20 cellular contexts compared by ENCODE assay signal in the genomic region with DNA sequence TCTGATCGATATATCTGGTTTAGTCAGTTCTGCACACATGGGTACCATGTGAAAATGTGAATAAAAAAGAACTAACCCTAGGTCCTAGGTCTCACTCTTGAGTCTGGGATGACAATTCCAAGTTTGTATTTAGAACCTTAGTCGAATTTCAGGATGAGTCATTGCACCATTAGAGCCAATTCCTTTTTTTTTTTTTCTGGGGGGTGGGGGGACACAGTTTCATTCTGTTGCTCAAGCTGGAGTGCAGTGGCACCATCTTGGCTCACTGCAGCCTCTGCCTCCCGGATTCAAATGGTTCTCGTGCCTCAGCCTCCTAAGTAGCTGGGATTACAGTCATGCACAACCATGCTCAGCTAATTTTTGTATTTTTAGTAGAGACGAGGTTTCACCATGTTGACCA. TPM values are rescaled to one million over a fixed set of nuclear protein-coding genes. Genes with fewer than 3 reads are reported as not detected.
DNase-seq lines count a peak whose midpoint lies in the region; ATAC-seq, FAIRE-seq and TF ChIP-seq lines count a peak whose summit lies in the region.
"Had no signal": no experiment of that assay in that cellular context is flagged by ENCODE, and none has a peak within 500 bp of the region (broad histone marks: within the 10 kb centered on the region; RNA-seq: fewer than 3 reads in every experiment).

No MANE protein-coding gene starts in this region.

- CTCF ChIA-PET in HepG2 (lab: Yijun Ruan, JAX; ENCODE audit: low intra/inter-chr PET ratio, low total read pairs) (no interaction called here), PC-3 (lab: Charles Lee) (no interaction called here)

- TF ChIP-seq POLR2A in HepG2 (IDR thresholded peaks at IDR 0.05; ENCODE audit: insufficient read depth in 1 of 2, low read depth in 2 of 2, low read length in 2 of 2): no peak
- TF ChIP-seq POLR2A in right lobe of liver (IDR thresholded peaks at IDR 0.05): no peak
- TF ChIP-seq POLR2A in sigmoid colon (IDR thresholded peaks at IDR 0.05): no peak

- FAIRE-seq in HepG2 (lab: Jason Lieb, UNC) (no peak), urothelium cell line (lab: Jason Lieb, UNC) (no peak)

- H2AFZ ChIP-seq in HepG2 (ENCODE audit: low read length): no peak overlapping the region
- H2AFZ ChIP-seq in PC-3 (ENCODE audit: low read length): no peak overlapping the region
- no peak overlapping the region for H2AFZ ChIP-seq in fibroblast of lung (ENCODE audit: low read length)

- H3K4me2 ChIP-seq in HepG2 (ENCODE audit: low read depth, low read length) (no peak overlapping the region), PC-3 (ENCODE audit: low read length) (peak overlapping the region; percentile 40; the same call in 1 of the 2 replicates), fibroblast of lung (ENCODE audit: extremely low read depth, insufficient read depth, low read length) (peak overlapping the region; percentile 52)

- H3K9me2 ChIP-seq in PC-3 (replicated peaks; ENCODE audit: low read length): no peaks in the 10 kb centered on the region

- no peaks in the 10 kb centered on the region for H3K9me3 ChIP-seq in HepG2 (ENCODE audit: low read length)
- no peaks in the 10 kb centered on the region for H3K9me3 ChIP-seq in right lobe of liver
- no peaks in the 10 kb centered on the region for H3K9me3 ChIP-seq in PC-3 (ENCODE audit: low read length)
- no peaks in the 10 kb centered on the region for H3K9me3 ChIP-seq in fibroblast of lung (ENCODE audit: control insufficient read depth, insufficient read depth, low read depth, low read length)
- no peaks in the 10 kb centered on the region for H3K9me3 ChIP-seq in sigmoid colon
- H3K9me3 ChIP-seq: ascending aorta, MG63, SJSA1 had no signal

- H3F3A ChIP-seq in PC-3 (ENCODE audit: low read length, unreplicated experiment): no peaks in the 10 kb centered on the region

- H3K4me1 ChIP-seq in HepG2 (ENCODE audit: insufficient read depth, low read length) (no peaks in the 10 kb centered on the region), right lobe of liver (no peaks in the 10 kb centered on the region), PC-3 (ENCODE audit: insufficient read depth, low read length) (peaks cover 14% of the 10 kb centered on the region), fibroblast of lung (ENCODE audit: control insufficient read depth, extremely low read depth, insufficient read depth, low read length) (peaks cover 2% of the 10 kb centered on the region), sigmoid colon (peaks cover 0 to under 1% (median 0%) of the 10 kb centered on the region in 4 donors)

- no peaks in the 10 kb centered on the region for H4K20me1 ChIP-seq in HepG2 (ENCODE audit: insufficient read depth, low read length)
- H4K20me1 ChIP-seq in PC-3 (ENCODE audit: low read length): no peaks in the 10 kb centered on the region
- no peaks in the 10 kb centered on the region for H4K20me1 ChIP-seq in fibroblast of lung (ENCODE audit: control insufficient read depth, extremely low read depth, insufficient read depth, low read length)

- H3K79me2 ChIP-seq in HepG2 (ENCODE audit: insufficient read depth, low read length): peaks cover 19% of the 10 kb centered on the region
- peaks cover 60% of the 10 kb centered on the region for H3K79me2 ChIP-seq in PC-3 (ENCODE audit: low read length)
- peaks cover 14% of the 10 kb centered on the region for H3K79me2 ChIP-seq in fibroblast of lung (ENCODE audit: control insufficient read depth, insufficient read depth, low read length)

- H3K27me3 ChIP-seq in HepG2 (ENCODE audit: control insufficient read depth in 1 of 2, insufficient read depth in 2 of 2, low read length in 2 of 2): no peaks in the 10 kb centered on the region
- no peaks in the 10 kb centered on the region for H3K27me3 ChIP-seq in right lobe of liver
- H3K27me3 ChIP-seq in PC-3 (ENCODE audit: low read length): no peaks in the 10 kb centered on the region
- no peaks in the 10 kb centered on the region for H3K27me3 ChIP-seq in fibroblast of lung (ENCODE audit: control insufficient read depth, insufficient read depth, low read length)
- H3K27me3 ChIP-seq in sigmoid colon: no peaks in the 10 kb centered on the region
- H3K27me3 ChIP-seq: ascending aorta, MG63, SJSA1 had no signal

- in situ Hi-C loops in HepG2 (cut with HindIII; ENCODE audit: extremely low pct_ligation_motif_present, low pct_unique_long_range_greater_than_20kb): no loop called here

- POLR2A ChIA-PET in HepG2 (lab: Yijun Ruan, JAX): no interaction called here
- POLR2A ChIA-PET in PC-3 (lab: Charles Lee; ENCODE audit: unreplicated experiment): no interaction called here

- H3K27ac ChIP-seq in HepG2 (ENCODE audit: extremely low read length, insufficient read depth, low read length) (no peak overlapping the region), right lobe of liver (no peak overlapping the region), PC-3 (ENCODE audit: low read length) (no peak overlapping the region), fibroblast of lung (ENCODE audit: insufficient read depth, low read length) (no peak overlapping the region), sigmoid colon (no peak overlapping the region)
- H3K27ac ChIP-seq: ascending aorta, SJSA1 had no signal

- 96% methylated on average over 5 of the region's 5 CpGs for WGBS in HepG2 (ENCODE audit: low lambda C conversion rate)
- WGBS in right lobe of liver (ENCODE audit: insufficient coverage, low coverage, low lambda C conversion rate, missing lambda C conversion rate): 88% methylated on average over 5 of the region's 5 CpGs
- WGBS in sigmoid colon, 2 donors: 89 to 92% methylated on average over 5 of the region's 5 CpGs

- TSS peak; percentile 42 for BruUV-seq in HepG2 (replicated peaks; lab: Mats Ljungman, UMichigan)
- BruUV-seq in PC-3 (replicated peaks; lab: Mats Ljungman, UMichigan): no TSS peak

- ATAC-seq in HepG2 (no peak), right lobe of liver (no peak), PC-3 (peak; percentile 67), GM21526 (IDR thresholded peaks at IDR 0.05; ENCODE audit: low FRiP score, unreplicated experiment) (no peak), GM21423 (IDR thresholded peaks at IDR 0.05; ENCODE audit: unreplicated experiment) (no peak)
- ATAC-seq: natural killer cell had no signal

- TF ChIP-seq EP300 in HepG2 (IDR thresholded peaks at IDR 0.05; ENCODE audit: low read depth in 2 of 2, low read length in 2 of 2) (no peak), HepG2 (CRISPR knock-in tag; IDR thresholded peaks at IDR 0.05; ENCODE audit: borderline replicate concordance) (no peak), sigmoid colon (IDR thresholded peaks at IDR 0.05) (no peak)

- TF ChIP-seq CTCF in HepG2 (CRISPR knock-in tag; IDR thresholded peaks at IDR 0.05) (no peak), right lobe of liver (IDR thresholded peaks at IDR 0.05) (no peak), PC-3 (conservative IDR thresholded peaks at IDR 0.05; ENCODE audit: low read depth, low read length) (no peak), fibroblast of lung (conservative IDR thresholded peaks at IDR 0.05 in 1 of 2, IDR thresholded peaks at IDR 0.05 in 1 of 2; ENCODE audit: low read depth in 1 of 2, low read length in 2 of 2) (no peak), sigmoid colon (IDR thresholded peaks at IDR 0.05) (no peak)

- intact Hi-C loops in HepG2 (cut with micrococcal nuclease; ENCODE audit: unreplicated experiment) (no loop called here), right lobe of liver (cut with DNase I) (no loop called here), PC-3 (cut with micrococcal nuclease) (no loop called here), sigmoid colon (cut with DNase I) (no loop called here)

- DNase-seq in HepG2 (ENCODE audit: low spot score) (no peak), right lobe of liver (no peak), PC-3 (peak; percentile 64), fibroblast of lung (ENCODE audit: low read depth in 2 of 2) (peak; percentile 49 to 69), urothelium cell line (ENCODE audit: low spot score) (peak; percentile 11), sigmoid colon (no peak)
- DNase-seq: activated CD4-positive, alpha-beta T cell treated with anti-CD3 and anti-CD28 coated beads for 48 hours; activated naive CD4-positive, alpha-beta T cell treated with Interleukin-2 at 50 U/mL for 16 hours; activated T-cell treated with anti-CD3 and anti-CD28 coated beads for 4 hours; GF-D8; GOT3; MG63; natural killer cell; NCI-H187 treated with DMSO at 0.1 percent for 48 hours; NCI-H526 treated with DMSO at 0.1 percent for 48 hours; OCI-M1 had no signal

- no peak overlapping the region for H3K9ac ChIP-seq in HepG2 (ENCODE audit: insufficient read depth, low read depth, low read length)
- no peak overlapping the region for H3K9ac ChIP-seq in PC-3 (ENCODE audit: low read length)
- H3K9ac ChIP-seq in fibroblast of lung (ENCODE audit: insufficient read depth, low read length): no peak overlapping the region

- H3K4me3 ChIP-seq in HepG2 (replicated peaks in 1 of 3; ENCODE audit: insufficient read depth in 1 of 3, low read depth in 2 of 3, low read length in 3 of 3) (no peak overlapping the region), right lobe of liver (no peak overlapping the region), PC-3 (ENCODE audit: low read length) (no peak overlapping the region), fibroblast of lung (replicated peaks in 1 of 4; ENCODE audit: control extremely low read depth in 1 of 4, insufficient read depth in 1 of 4, low read depth in 3 of 4, low read length in 4 of 4) (no peak overlapping the region), sigmoid colon (no peak overlapping the region)
- H3K4me3 ChIP-seq: ascending aorta, MG63, SJSA1 had no signal

- peaks cover 11 to 39% of the 10 kb centered on the region in 2 experiments; a peak in 4 of 5 replicates for H3K36me3 ChIP-seq in HepG2 (replicated peaks in 1 of 2; ENCODE audit: control insufficient read depth in 1 of 2, insufficient read depth in 2 of 2, low read length in 2 of 2)
- H3K36me3 ChIP-seq in right lobe of liver: peaks cover 0 to 28% (median 5%) of the 10 kb centered on the region in 4 donors
- peaks cover 24% of the 10 kb centered on the region for H3K36me3 ChIP-seq in PC-3 (ENCODE audit: low read depth, low read length)
- no peaks in the 10 kb centered on the region for H3K36me3 ChIP-seq in fibroblast of lung (ENCODE audit: control insufficient read depth, insufficient read depth, low read length)
- peaks cover 0 to 36% (median 14%) of the 10 kb centered on the region in 4 donors for H3K36me3 ChIP-seq in sigmoid colon

- TF ChIP-seq RAD21 in HepG2 (CRISPR knock-in tag; IDR thresholded peaks at IDR 0.05): no peak

RNA-seq across cellular contexts. Expression of a gene that starts 41.6 kb away (rescaled TPM):
- total RNA-seq in HepG2 (2016; rRNA removed; fragmentation: Illumina TruSeq; extraction: Trizol) (78.6 and 84.0 TPM in 2 replicates), right lobe of liver (10 to 100 TPM; 35.2 to 49.7 (median 43.3) TPM), PC-3 (2014; rRNA removed) (90.5 and 98.1 TPM in 2 replicates), fibroblast of lung (100 and 126 TPM in 2 replicates), sigmoid colon (10 to 100 TPM; 74.3 to 79.9 (median 77.0) TPM)
- total RNA-seq in HepG2 (2016; cell fraction: cytosol; rRNA removed; fragmentation: Illumina TruSeq; extraction: Trizol; ENCODE audit: low read depth): 25.2 and 27.3 TPM in 2 replicates
- total RNA-seq in HepG2 (2016; cell fraction: insoluble cytoplasmic fraction; rRNA removed; fragmentation: Illumina TruSeq; extraction: Trizol): 75.2 and 83.1 TPM in 2 replicates
- 23.1 and 27.9 TPM in 2 replicates for total RNA-seq in HepG2 (2016; cell fraction: membrane; rRNA removed; fragmentation: Illumina TruSeq; extraction: Trizol)
- total RNA-seq in HepG2 (2016; cell fraction: nucleus; rRNA removed; fragmentation: Illumina TruSeq; extraction: Trizol): 89.8 and 99.0 TPM in 2 replicates
- polyA plus RNA-seq in HepG2 (2011; rRNA removed) (43.2 and 44.9 TPM in 2 replicates), fibroblast of lung (41.4 and 49.8 TPM in 2 replicates), sigmoid colon (10 to 100 TPM; 21.6 to 39.8 (median 29.8) TPM)
- 18.3 and 25.5 TPM in 2 replicates for polyA plus RNA-seq in HepG2 (2011; cell fraction: cytosol; rRNA removed)
- 67.1 and 78.9 TPM in 2 replicates for polyA plus RNA-seq in HepG2 (2011; cell fraction: nucleus; rRNA removed)
- 63.1 and 79.2 TPM in 2 replicates for polyA plus RNA-seq in HepG2 (2012)
- 1.3 and 1.9 TPM in 2 replicates for polyA plus RNA-seq in HepG2 (2016; cell fraction: cytosol; fragmentation: Illumina TruSeq; extraction: Trizol; ENCODE audit: low read depth)
- polyA plus RNA-seq in HepG2 (2016; cell fraction: insoluble cytoplasmic fraction; fragmentation: Illumina TruSeq; extraction: Trizol; ENCODE audit: low read depth): 42.2 and 44.9 TPM in 2 replicates
- 4.0 and 4.4 TPM in 2 replicates for polyA plus RNA-seq in HepG2 (2016; cell fraction: membrane; fragmentation: Illumina TruSeq; extraction: Trizol; ENCODE audit: low read depth)
- 95.1 and 98.4 TPM in 2 replicates for polyA plus RNA-seq in HepG2 (2016; cell fraction: nucleus; fragmentation: Illumina TruSeq; extraction: Trizol; ENCODE audit: insufficient read depth, low read depth)
- 77.5 and 113 TPM in 2 replicates for polyA minus RNA-seq in HepG2 (2011; rRNA and poly(A)+ RNA removed; ENCODE audit: low replicate concordance)
- 61.9 and 76.0 TPM in 2 replicates for polyA minus RNA-seq in HepG2 (2011; cell fraction: cytosol; rRNA and poly(A)+ RNA removed)
- 204 and 233 TPM in 2 replicates for polyA minus RNA-seq in HepG2 (2011; cell fraction: nucleus; rRNA and poly(A)+ RNA removed)
- polyA plus RNA-seq in fibroblast of lung (2012): 39.5 and 46.0 TPM in 2 replicates
- polyA minus RNA-seq in fibroblast of lung (ENCODE audit: low replicate concordance): 21.7 and 60.8 TPM in 2 replicates

Comparison
In these comparisons a context has a peak if more than half of its experiments do, and no peak if none do; other contexts are left out.
1. DNase-seq: peak in PC-3 (single experiment), fibroblast of lung (2 of 2) and urothelium cell line (single experiment); none in HepG2 (single experiment), right lobe of liver (0 of 3) and sigmoid colon (single experiment).